ENCODE assay signal across 1 cellular context in the genomic region with DNA sequence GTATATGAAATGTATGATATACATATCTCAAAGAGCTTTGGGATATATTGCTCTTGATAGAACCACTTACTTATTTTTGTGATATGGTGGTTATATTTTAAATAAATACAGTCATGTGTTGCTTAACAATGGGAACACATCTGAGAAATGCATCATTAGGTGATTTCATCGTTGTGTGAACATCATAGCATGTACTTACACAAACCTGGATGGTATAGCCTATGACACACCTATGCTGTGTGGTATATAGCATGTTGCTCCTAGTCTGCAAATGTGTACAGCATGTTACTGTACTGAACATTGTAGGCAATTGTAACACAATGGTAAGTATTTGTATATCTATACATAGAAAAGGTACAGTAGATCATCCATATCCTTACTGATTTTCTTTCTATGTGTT.
TF ChIP-seq lines count a peak whose summit lies in the region.

No MANE protein-coding gene starts in this region.

TF ChIP-seq in GM12878, 131 proteins besides CTCF, POLR2A, EP300 and RAD21 (continued from another document):
- TF ChIP-seq SIX5 (IDR thresholded peaks at IDR 0.05; ENCODE audit: low read depth, low read length, severe bottlenecking) (no peak), ATF7 (IDR thresholded peaks at IDR 0.05; ENCODE audit: low read depth) (no peak), ZBTB40 (IDR thresholded peaks at IDR 0.05; ENCODE audit: borderline replicate concordance) (no peak), GATAD2B (conservative IDR thresholded peaks at IDR 0.05; ENCODE audit: low read depth) (no peak), RAD51 (IDR thresholded peaks at IDR 0.05) (no peak), TARDBP (IDR thresholded peaks at IDR 0.05; ENCODE audit: borderline replicate concordance) (no peak), SIN3A (IDR thresholded peaks at IDR 0.05; ENCODE audit: low read depth, low read length) (no peak), LARP7 (IDR thresholded peaks at IDR 0.05) (no peak), POU2F2 (IDR thresholded peaks at IDR 0.05; ENCODE audit: borderline replicate concordance, low read depth, low read length) (no peak), RELA (IDR thresholded peaks at IDR 0.05; ENCODE audit: borderline replicate concordance, partially characterized antibody) (no peak), FOXM1 (IDR thresholded peaks at IDR 0.05; ENCODE audit: low read depth, low read length) (no peak), IKZF1 (conservative IDR thresholded peaks at IDR 0.05) (no peak), ZNF274 (IDR thresholded peaks at IDR 0.05; ENCODE audit: insufficient read depth, insufficient read length) (no peak)
- TF ChIP-seq, protein P1, sequence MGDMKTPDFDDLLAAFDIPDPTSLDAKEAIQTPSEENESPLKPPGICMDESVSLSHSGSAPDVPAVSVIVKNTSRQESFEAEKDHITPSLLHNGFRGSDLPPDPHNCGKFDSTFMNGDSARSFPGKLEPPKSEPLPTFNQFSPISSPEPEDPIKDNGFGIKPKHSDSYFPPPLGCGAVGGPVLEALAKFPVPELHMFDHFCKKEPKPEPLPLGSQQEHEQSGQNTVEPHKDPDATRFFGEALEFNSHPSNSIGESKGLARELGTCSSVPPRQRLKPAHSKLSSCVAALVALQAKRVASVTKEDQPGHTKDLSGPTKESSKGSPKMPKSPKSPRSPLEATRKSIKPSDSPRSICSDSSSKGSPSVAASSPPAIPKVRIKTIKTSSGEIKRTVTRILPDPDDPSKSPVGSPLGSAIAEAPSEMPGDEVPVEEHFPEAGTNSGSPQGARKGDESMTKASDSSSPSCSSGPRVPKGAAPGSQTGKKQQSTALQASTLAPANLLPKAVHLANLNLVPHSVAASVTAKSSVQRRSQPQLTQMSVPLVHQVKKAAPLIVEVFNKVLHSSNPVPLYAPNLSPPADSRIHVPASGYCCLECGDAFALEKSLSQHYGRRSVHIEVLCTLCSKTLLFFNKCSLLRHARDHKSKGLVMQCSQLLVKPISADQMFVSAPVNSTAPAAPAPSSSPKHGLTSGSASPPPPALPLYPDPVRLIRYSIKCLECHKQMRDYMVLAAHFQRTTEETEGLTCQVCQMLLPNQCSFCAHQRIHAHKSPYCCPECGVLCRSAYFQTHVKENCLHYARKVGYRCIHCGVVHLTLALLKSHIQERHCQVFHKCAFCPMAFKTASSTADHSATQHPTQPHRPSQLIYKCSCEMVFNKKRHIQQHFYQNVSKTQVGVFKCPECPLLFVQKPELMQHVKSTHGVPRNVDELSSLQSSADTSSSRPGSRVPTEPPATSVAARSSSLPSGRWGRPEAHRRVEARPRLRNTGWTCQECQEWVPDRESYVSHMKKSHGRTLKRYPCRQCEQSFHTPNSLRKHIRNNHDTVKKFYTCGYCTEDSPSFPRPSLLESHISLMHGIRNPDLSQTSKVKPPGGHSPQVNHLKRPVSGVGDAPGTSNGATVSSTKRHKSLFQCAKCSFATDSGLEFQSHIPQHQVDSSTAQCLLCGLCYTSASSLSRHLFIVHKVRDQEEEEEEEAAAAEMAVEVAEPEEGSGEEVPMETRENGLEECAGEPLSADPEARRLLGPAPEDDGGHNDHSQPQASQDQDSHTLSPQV (IDR thresholded peaks at IDR 0.05): no peak
- TF ChIP-seq, protein P2, sequence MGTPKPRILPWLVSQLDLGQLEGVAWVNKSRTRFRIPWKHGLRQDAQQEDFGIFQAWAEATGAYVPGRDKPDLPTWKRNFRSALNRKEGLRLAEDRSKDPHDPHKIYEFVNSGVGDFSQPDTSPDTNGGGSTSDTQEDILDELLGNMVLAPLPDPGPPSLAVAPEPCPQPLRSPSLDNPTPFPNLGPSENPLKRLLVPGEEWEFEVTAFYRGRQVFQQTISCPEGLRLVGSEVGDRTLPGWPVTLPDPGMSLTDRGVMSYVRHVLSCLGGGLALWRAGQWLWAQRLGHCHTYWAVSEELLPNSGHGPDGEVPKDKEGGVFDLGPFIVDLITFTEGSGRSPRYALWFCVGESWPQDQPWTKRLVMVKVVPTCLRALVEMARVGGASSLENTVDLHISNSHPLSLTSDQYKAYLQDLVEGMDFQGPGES (IDR thresholded peaks at IDR 0.05): no peak
